8 cellular contexts compared by ENCODE assay signal in genomic region chr2:182866461-182867369, GRCh38. TPM values are rescaled to one million over a fixed set of nuclear protein-coding genes. Genes with fewer than 3 reads are reported as not detected.
DNase-seq lines count a peak whose midpoint lies in the region; ATAC-seq and TF ChIP-seq lines count a peak whose summit lies in the region.

Gene FRZB, minus strand, starts transcription at chr2:182866637. Its CDS starts 85 bp downstream, at chr2:182866552.

- peaks cover 0 to 18% (median 0%) of the 10 kb centered on the region in 9 donors for H3K27me3 ChIP-seq in heart left ventricle

- intact Hi-C loops in heart left ventricle (cut with DNase I), result no loop called here
- intact Hi-C loops in posterior cingulate gyrus (cut with DNase I), result no loop called here

- TF ChIP-seq POLR2A in heart left ventricle (IDR thresholded peaks at IDR 0.05), result no peak

- no peak for TF ChIP-seq CTCF in heart left ventricle (IDR thresholded peaks at IDR 0.05)

- H3K4me1 ChIP-seq in heart left ventricle, result peaks cover 0 to 28% (median 9%) of the 10 kb centered on the region in 12 donors

- peak within 1 kb of the TSS in 9 of 12 donors; percentile 14 to 79 (median 58) for H3K27ac ChIP-seq in heart left ventricle

- 2 to 4% (median 2%) methylated on average over 38 to 55 of the region's 55 CpGs for WGBS in heart left ventricle, 4 donors

- H3K9me3 ChIP-seq in heart left ventricle, result no peaks in the 10 kb centered on the region

- peak; percentile 39 for DNase-seq in DMS153 (lab: John Stamatoyannopoulos, UW)
- peak; percentile 63 for DNase-seq in LHCN-M2 (ENCODE audit: low read depth)
- DNase-seq in amniotic stem cell (lab: John Stamatoyannopoulos, UW), result peak; percentile 58
- peak; percentile 73 to 84 (median 76) for DNase-seq in heart left ventricle
- DNase-seq in posterior cingulate gyrus, result peak in 8 of 10 donors; percentile 14 to 89 (median 28)
- DNase-seq in NAMALWA (ENCODE audit: low spot score), result no peak

- peak within 1 kb of the TSS; percentile 13 to 66 (median 50) for H3K4me3 ChIP-seq in heart left ventricle

- ATAC-seq in heart left ventricle (peak; percentile 55 to 85 (median 80)), HG02973 (IDR thresholded peaks at IDR 0.05; ENCODE audit: unreplicated experiment) (no peak), HG03175 (IDR thresholded peaks at IDR 0.05; ENCODE audit: unreplicated experiment) (no peak)

- no peaks in the 10 kb centered on the region for H3K36me3 ChIP-seq in heart left ventricle

RNA-seq across cellular contexts. Expression of gene FRZB, which starts in this region (rescaled TPM):
- 0.92 and 1.1 TPM in 2 replicates for total RNA-seq in LHCN-M2 (2014; rRNA removed)
- polyA plus RNA-seq in LHCN-M2 (2012), result 1.5 TPM
- total RNA-seq in heart left ventricle, result 1 to 10 TPM in 6 of 9 donors, under 1 TPM in 3; 0.31 to 5.5 (median 1.9) TPM
- 1 to 10 TPM; 1.1 to 1.8 TPM for polyA plus RNA-seq in heart left ventricle

Comparison
In these comparisons a context has a peak if more than half of its experiments do, and no peak if none do; other contexts are left out.
1. ATAC-seq: peak in heart left ventricle (4 of 4); none in HG02973 (single experiment) and HG03175 (single experiment).